17 cellular contexts compared by ENCODE assay signal in genomic region chr3:149005424-149005823, GRCh38. TPM values are rescaled to one million over a fixed set of nuclear protein-coding genes. Genes with fewer than 3 reads are reported as not detected.
DNase-seq lines count a peak whose midpoint lies in the region; ATAC-seq and TF ChIP-seq lines count a peak whose summit lies in the region.
"Had no signal": no experiment of that assay in that cellular context is flagged by ENCODE, and none has a peak within 500 bp of the region (broad histone marks: within the 10 kb centered on the region; RNA-seq: fewer than 3 reads in every experiment).

No MANE protein-coding gene starts in this region.

- H3K27me3 Mint-ChIP-seq in HFFc6 (ENCODE audit: insufficient read depth) = peaks cover 4% of the 10 kb centered on the region

- H3K36me3 Mint-ChIP-seq in HFFc6 (ENCODE audit: low read depth) = peaks cover 40% of the 10 kb centered on the region

- H3K9me3 ChIP-seq in psoas muscle = no peaks in the 10 kb centered on the region

- TF ChIP-seq CTCF in HFFc6 (IDR thresholded peaks at IDR 0.05) (no peak), brain microvascular endothelial cell (IDR thresholded peaks at IDR 0.05; ENCODE audit: low read depth, low read length, missing control alignments) (no peak), psoas muscle (IDR thresholded peaks at IDR 0.05) (no peak)

- ATAC-seq in psoas muscle (no peak), HG03135 (IDR thresholded peaks at IDR 0.05; ENCODE audit: unreplicated experiment) (no peak)
- ATAC-seq: HCT116, K562 had no signal

- H3K27ac ChIP-seq in brain microvascular endothelial cell = peak overlapping the region; percentile 24
- H3K27ac ChIP-seq in psoas muscle = peak overlapping the region; percentile 92

- in situ Hi-C loops in brain microvascular endothelial cell (cut with HindIII; ENCODE audit: low pct_ligation_motif_present, low sequenced_read_pairs) = no loop called here

- 55 to 67% (median 66%) methylated on average over 1 of the region's 1 CpG for WGBS in psoas muscle, 3 donors

- DNase-seq in AG08395 (ENCODE audit: low spot score) = peak; percentile 17
- peak; percentile 45 for DNase-seq in HFFc6
- no peak for DNase-seq in brain microvascular endothelial cell
- no peak for DNase-seq in psoas muscle
- DNase-seq in activated T-cell treated with anti-CD3 and anti-CD28 coated beads, Interleukin-2, amount 50 U/mL, for 48 hours = no peak
- no peak for DNase-seq in activated gamma-delta T cell treated with Interleukin-2 at 50 U/mL for 16 hours
- no peak for DNase-seq in nucleus accumbens (lab: John Stamatoyannopoulos, UW)
- DNase-seq: 8988T, DND-41, MV-4-11, NCI-H1417 treated with DMSO at 0.1 percent for 48 hours, NCI-H1930, NCI-H446, SIG-M5 had no signal

- intact Hi-C loops in psoas muscle (cut with DNase I) = no loop called here

- H3K4me1 ChIP-seq in psoas muscle = peaks cover 85% of the 10 kb centered on the region

- peaks cover 42% of the 10 kb centered on the region for H3K4me1 Mint-ChIP-seq in HFFc6 (ENCODE audit: low read depth)

- no peaks in the 10 kb centered on the region for H3K9me3 Mint-ChIP-seq in HFFc6

- H3K4me3 Mint-ChIP-seq in HFFc6 = peak overlapping the region; percentile 17; the same call in 1 of the 2 replicates

- no peak overlapping the region for H3K4me3 ChIP-seq in brain microvascular endothelial cell (ENCODE audit: low read depth, low read length)
- no peak overlapping the region for H3K4me3 ChIP-seq in psoas muscle
- H3K4me3 ChIP-seq: K562 had no signal

- H3K27me3 ChIP-seq in brain microvascular endothelial cell (replicated peaks) = no peaks in the 10 kb centered on the region
- H3K27me3 ChIP-seq in psoas muscle (ENCODE audit: insufficient read depth in 3 of 3, low read length in 2 of 3) = no peaks in the 10 kb centered on the region

- peaks cover 13% of the 10 kb centered on the region for H3K36me3 ChIP-seq in brain microvascular endothelial cell (replicated peaks)
- H3K36me3 ChIP-seq in psoas muscle (ENCODE audit: insufficient read depth in 1 of 2, low read depth in 1 of 2) = peaks cover 9 to 56% of the 10 kb centered on the region in 2 donors

- H3K27ac Mint-ChIP-seq in HFFc6 = peak overlapping the region; percentile 49

RNA-seq across cellular contexts. Expression of gene GYG1, which starts 14.1 kb away (rescaled TPM):
- 10 to 100 TPM; 68.9 to 88.6 (median 78.5) TPM for total RNA-seq in HFFc6 (2021; fragmentation: NEBNext Ultra II Directional; extraction: Animal tissue kit (Norgen Biotek cat#: 25700))
- 100 to 1,000 TPM; 305 to 550 (median 419) TPM for total RNA-seq in psoas muscle
- 100 to 1,000 TPM; 164 to 373 (median 338) TPM for polyA plus RNA-seq in psoas muscle

Comparison
In these comparisons a context has a peak if more than half of its experiments do, and no peak if none do; other contexts are left out.
1. DNase-seq: peak in AG08395 (single experiment) and HFFc6 (single experiment); none in brain microvascular endothelial cell (single experiment), psoas muscle (0 of 2), activated T-cell treated with anti-CD3 and anti-CD28 coated beads, Interleukin-2, amount 50 U/mL, for 48 hours (0 of 2), activated gamma-delta T cell treated with Interleukin-2 at 50 U/mL for 16 hours (single experiment) and nucleus accumbens (0 of 56).